In the genomic region with DNA sequence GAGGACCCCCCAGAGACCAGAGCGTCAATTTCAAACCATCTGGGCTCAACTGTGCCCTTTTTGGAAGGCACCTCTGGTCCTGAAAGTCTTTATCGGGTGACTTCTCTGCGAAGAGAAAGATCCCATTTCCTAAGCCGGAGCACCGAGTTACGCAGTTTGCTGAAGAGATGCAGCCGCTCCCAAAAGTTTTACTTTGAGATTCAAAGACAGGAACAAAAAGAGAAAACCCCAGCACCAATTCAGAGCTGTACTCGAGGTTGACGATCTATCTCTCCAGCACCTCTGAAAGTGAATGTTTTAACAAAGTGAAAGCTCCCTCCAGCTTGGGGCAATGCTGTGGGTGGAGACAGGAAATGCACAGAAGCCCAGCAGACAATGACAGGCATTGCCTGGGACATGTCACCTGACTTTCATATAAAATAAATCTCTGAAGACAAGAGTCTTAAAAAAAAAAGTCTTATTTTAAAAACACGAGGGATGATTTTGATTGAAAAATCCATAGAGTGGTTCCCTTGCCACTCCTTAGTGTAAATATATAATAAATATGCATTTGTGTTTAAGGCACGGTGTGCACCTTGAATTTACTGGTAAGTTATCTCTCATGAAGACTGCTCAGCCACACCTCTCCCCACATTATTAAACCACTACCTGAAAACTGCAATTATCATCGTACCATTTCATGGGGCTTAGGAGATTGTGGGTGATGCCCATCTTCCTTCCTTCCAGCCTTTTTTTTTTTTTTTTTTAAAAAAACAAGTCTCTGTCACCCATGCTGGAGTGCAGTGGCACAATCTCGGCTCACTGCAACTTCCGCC, we compare ENCODE assay signal across 8 cellular contexts.
DNase-seq lines count a peak whose midpoint lies in the region; ATAC-seq and TF ChIP-seq lines count a peak whose summit lies in the region.

No MANE protein-coding gene starts in this region.

- DNase-seq in activated gamma-delta T cell treated with Interleukin-2 at 50 U/mL for 16 hours (peak; percentile 69), activated gamma-delta T cell (lab: John Stamatoyannopoulos, UW) (no peak), chondrocyte (ENCODE audit: low spot score) (no peak), left kidney (ENCODE audit: low read depth, low spot score) (peak; percentile 66), NCI-H1417 (lab: John Stamatoyannopoulos, UW) (no peak)
- DNase-seq in stimulated activated CD4-positive, alpha-beta T cell treated with anti-CD3 and anti-CD28 coated beads, TNF-alpha, amount 100 ng/mL, for 24 hours (ENCODE audit: low read depth in 3 of 3), result peak; percentile 41 to 60 (median 58)

- TF ChIP-seq CTCF in WI38 (IDR thresholded peaks at IDR 0.05; ENCODE audit: low read depth, low read length) (no peak), chondrocyte (IDR thresholded peaks at IDR 0.05) (no peak)

- H3K36me3 Mint-ChIP-seq in chondrocyte (ENCODE audit: low read depth), result peaks cover 12% of the 10 kb centered on the region

- no peaks in the 10 kb centered on the region for H3K9me3 Mint-ChIP-seq in chondrocyte (ENCODE audit: low read depth)

- no peaks in the 10 kb centered on the region for H3K27me3 Mint-ChIP-seq in chondrocyte (ENCODE audit: low read depth)

- ATAC-seq in HG03520 (IDR thresholded peaks at IDR 0.05; ENCODE audit: unreplicated experiment), result peak; percentile 60

- H3K4me1 Mint-ChIP-seq in chondrocyte (ENCODE audit: low read depth), result peaks cover 55% of the 10 kb centered on the region

- H3K4me3 ChIP-seq in WI38 (ENCODE audit: low read depth, low read length), result peak overlapping the region; percentile 54

- peak overlapping the region; percentile 97 for H3K27ac Mint-ChIP-seq in chondrocyte (ENCODE audit: unreplicated experiment)

- peak overlapping the region; percentile 71 for H3K4me3 Mint-ChIP-seq in chondrocyte (ENCODE audit: unreplicated experiment)

Comparison
In these comparisons a context has a peak if more than half of its experiments do, and no peak if none do; other contexts are left out.
1. DNase-seq: peak in activated gamma-delta T cell treated with Interleukin-2 at 50 U/mL for 16 hours (single experiment), left kidney (single experiment) and stimulated activated CD4-positive, alpha-beta T cell treated with anti-CD3 and anti-CD28 coated beads, TNF-alpha, amount 100 ng/mL, for 24 hours (3 of 3); none in activated gamma-delta T cell (single experiment), chondrocyte (single experiment) and NCI-H1417 (0 of 3).